In the genomic region with DNA sequence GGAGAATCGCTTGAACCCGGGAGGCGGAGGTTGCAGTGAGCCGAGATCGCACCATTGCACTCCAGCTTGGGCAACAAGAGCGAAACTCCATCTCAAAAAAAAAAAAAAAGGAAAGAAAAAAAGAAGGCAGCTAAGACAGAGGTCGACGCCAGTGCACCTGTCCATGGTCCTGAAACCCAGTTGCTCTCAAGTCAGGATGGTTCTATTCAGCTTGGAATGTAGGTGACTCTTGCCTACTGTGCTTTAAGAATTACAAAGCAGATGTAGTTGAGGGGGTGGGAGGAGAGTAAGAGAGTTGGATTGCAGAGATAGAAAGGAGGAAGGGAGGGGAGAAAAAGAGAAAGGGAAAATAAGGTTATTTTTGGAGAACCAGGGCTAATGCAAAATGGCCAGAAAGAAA, we compare ENCODE assay signal across 9 cellular contexts. TPM values are rescaled to one million over a fixed set of nuclear protein-coding genes. Genes with fewer than 3 reads are reported as not detected.
DNase-seq lines count a peak whose midpoint lies in the region; ATAC-seq, FAIRE-seq and TF ChIP-seq lines count a peak whose summit lies in the region.
"Had no signal": no experiment of that assay in that cellular context is flagged by ENCODE, and none has a peak within 500 bp of the region (broad histone marks: within the 10 kb centered on the region; RNA-seq: fewer than 3 reads in every experiment).

No MANE protein-coding gene starts in this region.

- H3K4me3 Mint-ChIP-seq in activated T-cell treated with anti-CD3 and anti-CD28 coated beads, Interleukin-2, amount 50 U/mL, for 4 hours = no peak overlapping the region

- H3K4me1 ChIP-seq in NT2/D1 (ENCODE audit: insufficient read depth, insufficient read length) = peaks cover 5% of the 10 kb centered on the region
- H3K4me1 ChIP-seq: BLaER1 treated with 17β-estradiol and CSF1 and Interleukin-3, amounts not matched to agents 10 nM and 100 nM had no signal

- H3K36me3 ChIP-seq in NT2/D1 (ENCODE audit: insufficient read depth, insufficient read length, low read length) (no peaks in the 10 kb centered on the region), bronchial epithelial cell (ENCODE audit: control insufficient read depth, insufficient read depth, low read length) (no peaks in the 10 kb centered on the region)
- H3K36me3 ChIP-seq: BLaER1 treated with 17β-estradiol and CSF1 and Interleukin-3, amounts not matched to agents 10 nM and 100 nM had no signal

- no peak for ATAC-seq in activated T-cell treated with anti-CD3 and anti-CD28 coated beads, Interleukin-2, amount 50 U/mL, for 4 hours

- no peaks in the 10 kb centered on the region for H3K27me3 ChIP-seq in NT2/D1 (ENCODE audit: insufficient read depth, insufficient read length)
- no peaks in the 10 kb centered on the region for H3K27me3 ChIP-seq in bronchial epithelial cell (ENCODE audit: control insufficient read depth, insufficient read depth, low read length)
- H3K27me3 ChIP-seq: BLaER1 treated with 17β-estradiol and CSF1 and Interleukin-3, amounts not matched to agents 10 nM and 100 nM had no signal

- H3K27me3 Mint-ChIP-seq in activated T-cell treated with anti-CD3 and anti-CD28 coated beads, Interleukin-2, amount 50 U/mL, for 4 hours (ENCODE audit: low read depth) = peaks cover 3% of the 10 kb centered on the region

- H3K9me3 ChIP-seq in NT2/D1 (ENCODE audit: insufficient read depth, low read length) = no peaks in the 10 kb centered on the region

- TF ChIP-seq CTCF in bronchial epithelial cell (IDR thresholded peaks at IDR 0.05; ENCODE audit: insufficient read depth, low read length, severe bottlenecking) = no peak

- DNase-seq in activated T-cell treated with anti-CD3 and anti-CD28 coated beads for 1 hour (ENCODE audit: low read depth) = peak; percentile 19
- DNase-seq in activated T-cell treated with anti-CD3 and anti-CD28 coated beads, Interleukin-2, amount 50 U/mL, for 4 hours = no peak
- DNase-seq in NT2/D1 (ENCODE audit: low read depth, low spot score) = peak; percentile 87
- peak; percentile 29 for DNase-seq in bronchial epithelial cell (ENCODE audit: low read depth)
- peak; percentile 15 for DNase-seq in pulmonary artery endothelial cell (ENCODE audit: low read depth, low spot score)
- no peak for DNase-seq in SKM-1 (lab: John Stamatoyannopoulos, UW; ENCODE audit: unreplicated experiment)
- DNase-seq in GM19238 (ENCODE audit: insufficient read length, low spot score) = no peak
- no peak for DNase-seq in NCI-H2029 treated with DMSO at 0.1 percent for 48 hours (lab: John Stamatoyannopoulos, UW)

- FAIRE-seq in bronchial epithelial cell (lab: Jason Lieb, UNC) = no peak

- no peak overlapping the region for H3K9ac ChIP-seq in NT2/D1 (ENCODE audit: insufficient read length, low read depth)
- H3K9ac ChIP-seq: BLaER1 treated with 17β-estradiol and CSF1 and Interleukin-3, amounts not matched to agents 10 nM and 100 nM had no signal

- H3K36me3 Mint-ChIP-seq in activated T-cell treated with anti-CD3 and anti-CD28 coated beads, Interleukin-2, amount 50 U/mL, for 4 hours (ENCODE audit: insufficient read depth) = no peaks in the 10 kb centered on the region

- peaks cover 3% of the 10 kb centered on the region for H3K9me3 Mint-ChIP-seq in activated T-cell treated with anti-CD3 and anti-CD28 coated beads, Interleukin-2, amount 50 U/mL, for 4 hours

- no peaks in the 10 kb centered on the region for H3K4me1 Mint-ChIP-seq in activated T-cell treated with anti-CD3 and anti-CD28 coated beads, Interleukin-2, amount 50 U/mL, for 4 hours (ENCODE audit: low read depth)

- no peak overlapping the region for H3K4me3 ChIP-seq in NT2/D1 (ENCODE audit: insufficient read length, low read depth)
- no peak overlapping the region for H3K4me3 ChIP-seq in bronchial epithelial cell (ENCODE audit: low read depth, low read length)
- H3K4me3 ChIP-seq: BLaER1 treated with 17β-estradiol and CSF1 and Interleukin-3, amounts not matched to agents 10 nM and 100 nM had no signal

RNA-seq across cellular contexts. Expression of a gene that starts 18.7 kb away (rescaled TPM):
- not detected for total RNA-seq in activated T-cell treated with anti-CD3 and anti-CD28 coated beads, Interleukin-2, amount 50 U/mL, for 4 hours
- not detected in 2 replicates for total RNA-seq in bronchial epithelial cell
- 0.04 and 0.13 TPM in 2 replicates for total RNA-seq in pulmonary artery endothelial cell

RNA-seq across cellular contexts. Expression of a gene that starts 35.0 kb away (rescaled TPM):
- not detected for total RNA-seq in activated T-cell treated with anti-CD3 and anti-CD28 coated beads, Interleukin-2, amount 50 U/mL, for 4 hours
- total RNA-seq in bronchial epithelial cell (not detected in 2 replicates), pulmonary artery endothelial cell (0.42 and 1.4 TPM in 2 replicates)

RNA-seq across cellular contexts. Expression of a gene that starts 45.7 kb away (rescaled TPM):
- not detected for total RNA-seq in activated T-cell treated with anti-CD3 and anti-CD28 coated beads, Interleukin-2, amount 50 U/mL, for 4 hours
- total RNA-seq in bronchial epithelial cell (not detected in 2 replicates), pulmonary artery endothelial cell (0.14 TPM in 1 of 2 replicates, not detected in the other)

Comparison
In these comparisons a context has a peak if more than half of its experiments do, and no peak if none do; other contexts are left out.
1. DNase-seq: peak in activated T-cell treated with anti-CD3 and anti-CD28 coated beads for 1 hour (single experiment), NT2/D1 (single experiment), bronchial epithelial cell (single experiment) and pulmonary artery endothelial cell (single experiment); none in activated T-cell treated with anti-CD3 and anti-CD28 coated beads, Interleukin-2, amount 50 U/mL, for 4 hours (single experiment), SKM-1 (single experiment), GM19238 (single experiment) and NCI-H2029 treated with DMSO at 0.1 percent for 48 hours (single experiment).